8 cellular contexts compared by ENCODE assay signal in genomic region chr4:138611017-138611416, GRCh38.
"Had no signal": no experiment of that assay in that cellular context is flagged by ENCODE, and none has a peak within 500 bp of the region (broad histone marks: within the 10 kb centered on the region; RNA-seq: fewer than 3 reads in every experiment).

No MANE protein-coding gene starts in this region.

- H3K4me1 Mint-ChIP-seq: IgD-negative memory B cell had no signal

- H3K36me3 Mint-ChIP-seq: IgD-negative memory B cell had no signal

- H3K27me3 Mint-ChIP-seq: IgD-negative memory B cell had no signal

- H3K27ac Mint-ChIP-seq: IgD-negative memory B cell had no signal

- H3K9me3 Mint-ChIP-seq: HFFc6 had no signal

- H3K4me3 Mint-ChIP-seq: IgD-negative memory B cell had no signal

- H3K4me3 ChIP-seq: HAP-1 had no signal

- ATAC-seq: HCT116, HepG2 had no signal

- H3K27ac ChIP-seq: HL-60 had no signal

- FAIRE-seq: HepG2 had no signal

- DNase-seq: GOT3, H7, HFFc6 had no signal

- H3K9me3 ChIP-seq: HAP-1 had no signal

- H3K36me3 ChIP-seq: HAP-1 had no signal
